In the genomic region with DNA sequence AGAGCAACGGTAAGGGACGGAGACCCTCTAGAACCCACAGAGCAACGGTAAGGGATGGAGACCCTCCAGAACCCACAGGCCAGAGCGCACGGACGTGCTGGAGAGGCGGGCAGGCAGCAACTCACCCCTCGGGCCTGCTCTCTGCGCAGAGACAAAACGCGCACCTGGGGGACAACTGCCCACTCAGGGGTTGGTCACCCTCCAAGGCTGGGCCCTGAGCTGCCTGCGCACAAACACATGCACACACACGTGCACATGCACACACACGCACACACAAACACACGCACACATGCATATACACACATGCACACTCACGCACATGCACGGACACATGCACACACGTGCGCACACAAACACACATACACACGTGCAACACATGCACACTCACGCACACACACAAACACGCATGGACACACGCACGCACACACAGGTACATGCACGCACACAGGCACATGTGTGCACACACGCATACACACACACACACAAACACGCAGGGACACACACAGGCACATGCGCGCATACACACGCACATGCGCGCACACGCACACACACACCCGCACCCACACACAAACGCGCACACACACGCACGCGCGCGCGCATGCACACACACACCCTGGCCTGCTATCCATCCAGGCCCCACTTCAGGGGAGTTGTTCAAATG, we compare ENCODE assay signal across 21 cellular contexts.
DNase-seq lines count a peak whose midpoint lies in the region; ATAC-seq, FAIRE-seq and TF ChIP-seq lines count a peak whose summit lies in the region.
"Had no signal": no experiment of that assay in that cellular context is flagged by ENCODE, and none has a peak within 500 bp of the region (broad histone marks: within the 10 kb centered on the region; RNA-seq: fewer than 3 reads in every experiment).

No MANE protein-coding gene starts in this region.

- peak overlapping the region; percentile 99; the same call in 1 of the 2 replicates for H2BK12ac ChIP-seq in H1 (ENCODE audit: low read depth, low read length)

- peaks cover 16% of the 10 kb centered on the region for H3K79me1 ChIP-seq in H1 (ENCODE audit: low read depth, low read length)

- H3K9ac ChIP-seq in H1 (replicated peaks in 1 of 4; ENCODE audit: extremely low read depth in 1 of 4, low read depth in 3 of 4, low read length in 3 of 4), result no peak overlapping the region; a peak in 1 of 7 replicates

- peaks cover 3% of the 10 kb centered on the region for H3K23me2 ChIP-seq in H1 (ENCODE audit: low read depth, low read length)

- peaks cover 13% of the 10 kb centered on the region for H3K4me1 ChIP-seq in CD4-positive, CD25-positive, alpha-beta regulatory T cell (ENCODE audit: control insufficient read depth, insufficient read depth, low read length, poor library complexity, severe bottlenecking)
- H3K4me1 ChIP-seq in GM23338 (ENCODE audit: insufficient read depth), result no peaks in the 10 kb centered on the region
- H3K4me1 ChIP-seq in H1 (replicated peaks in 1 of 4; ENCODE audit: control insufficient read depth in 3 of 4, insufficient read depth in 4 of 4, low read length in 3 of 4), result peaks cover 0 to 9% (median 0%) of the 10 kb centered on the region in 4 experiments; a peak in 5 of 7 replicates

- WGBS in H1 (ENCODE audit: extremely low coverage in 1 of 2, insufficient coverage in 1 of 2, insufficient read length in 1 of 2, insufficient replicate concordance in 2 of 2, low coverage in 1 of 2, low lambda C conversion rate in 2 of 2, missing lambda C conversion rate in 1 of 2), 2 experiments, result 92% methylated on average over 42 of the region's 42 CpGs; no CpG with 5 or more reads in 1 of the 2 experiments

- H2AK5ac ChIP-seq in H1 (ENCODE audit: low read depth, low read length), result peak overlapping the region; percentile 96

- H2BK120ac ChIP-seq in H1 (replicated peaks; ENCODE audit: low read depth, low read length), result no peak overlapping the region

- H2BK15ac ChIP-seq in H1 (ENCODE audit: low read length), result peak overlapping the region; percentile 97

- no peaks in the 10 kb centered on the region for H3K9me3 ChIP-seq in CD4-positive, CD25-positive, alpha-beta regulatory T cell (ENCODE audit: control insufficient read depth in 2 of 2, low read length in 2 of 2)
- H3K9me3 ChIP-seq in H1 (ENCODE audit: insufficient read depth in 2 of 2, low read depth in 1 of 2, low read length in 1 of 2), result no peaks in the 10 kb centered on the region; a peak in 1 of 4 replicates
- H3K9me3 ChIP-seq: ascending aorta, esophagus muscularis mucosa, tibial artery had no signal

- H3K4ac ChIP-seq in H1 (replicated peaks; ENCODE audit: insufficient read length, low read depth, low read length), result peak overlapping the region; percentile 86

- no peak for TF ChIP-seq EP300 in H1 (IDR thresholded peaks at IDR 0.05; ENCODE audit: borderline replicate concordance in 1 of 2, low read depth in 2 of 2, low read length in 2 of 2)

- H3F3A ChIP-seq in GM23338 (replicated peaks; ENCODE audit: low read depth), result no peaks in the 10 kb centered on the region

- H3K23ac ChIP-seq in H1 (ENCODE audit: insufficient read length), result no peak overlapping the region

- intact Hi-C loops in posterior vena cava (cut with DNase I), result no loop called here

- CTCF ChIA-PET in H1 (lab: Charles Lee; ENCODE audit: partially characterized antibody), result interaction anchor here (1.0 to 1.3 kb wide), 4 partner anchors 14 to 272 kb away, joined by 3 read pairs; no protein-coding TSS in a partner anchor

- TF ChIP-seq POLR2A in H1 (IDR thresholded peaks at IDR 0.05; ENCODE audit: control extremely low read depth in 1 of 2, low read depth in 2 of 2, low read length in 2 of 2), result no peak

- no peak overlapping the region for H3K4me3 ChIP-seq in CD4-positive, CD25-positive, alpha-beta regulatory T cell (ENCODE audit: low read depth, low read length)
- no peak overlapping the region for H3K4me3 ChIP-seq in GM23338
- no peak overlapping the region for H3K4me3 ChIP-seq in H1 (ENCODE audit: extremely low read depth in 1 of 4, insufficient read depth in 2 of 4, low read depth in 3 of 4, low read length in 4 of 4)
- H3K4me3 ChIP-seq: ascending aorta, esophagus muscularis mucosa, tibial artery had no signal

- POLR2A ChIA-PET in H1 (lab: Charles Lee; ENCODE audit: partially characterized antibody), result interaction anchor here (1.6 kb wide), 1 partner anchor 24 kb away, joined by 4 read pairs; no protein-coding TSS in a partner anchor

- 0 out of 2 replicates have a peak overlapping the region, but pooled peaks have one; percentile 3 for H2BK20ac ChIP-seq in H1 (ENCODE audit: low read length)

- peak overlapping the region; percentile 68 for H3K18ac ChIP-seq in H1 (ENCODE audit: extremely low read depth, low read length)

- H3K79me2 ChIP-seq in GM23338 (replicated peaks; ENCODE audit: insufficient read depth) (peaks cover 11% of the 10 kb centered on the region; the same call in 1 of the 2 replicates), H1 (ENCODE audit: control insufficient read depth in 1 of 2, insufficient read depth in 2 of 2, low read length in 2 of 2) (peaks cover 0 to 14% of the 10 kb centered on the region in 2 experiments; a peak in 2 of 4 replicates)

- no peak for TF ChIP-seq CTCF in GM23338 (conservative IDR thresholded peaks at IDR 0.05; ENCODE audit: low read depth in 2 of 2)
- no peak for TF ChIP-seq CTCF in H1 (IDR thresholded peaks at IDR 0.05; ENCODE audit: control extremely low read depth in 1 of 3, insufficient read depth in 1 of 3, low read depth in 1 of 3, low read length in 3 of 3)
- TF ChIP-seq CTCF in nephron progenitor cell (IDR thresholded peaks at IDR 0.05), result no peak

- peak overlapping the region; percentile 7 to 83 (median 36) for H3K27ac Mint-ChIP-seq in CD4-positive, CD25-positive, alpha-beta regulatory T cell
- H3K27ac Mint-ChIP-seq in GM23338 (peak overlapping the region; percentile 55), nephron progenitor cell (peak overlapping the region; percentile 11)
- H3K27ac Mint-ChIP-seq: dendritic cell treated with granulocyte-macrophage colony-stimulating factor and Interleukin-4, amounts not matched to agents 40 ng/mL and 50 ng/mL, for 4 days had no signal

- no peak for FAIRE-seq in H1 (lab: Jason Lieb, UNC)

- peaks cover 4 to 33% (median 10%) of the 10 kb centered on the region in 4 donors for H3K4me1 Mint-ChIP-seq in CD4-positive, CD25-positive, alpha-beta regulatory T cell
- peaks cover 12% of the 10 kb centered on the region for H3K4me1 Mint-ChIP-seq in GM23338
- peaks cover 39% of the 10 kb centered on the region for H3K4me1 Mint-ChIP-seq in nephron progenitor cell

- H3K4me2 ChIP-seq in GM23338 (no peak overlapping the region), H1 (ENCODE audit: insufficient read depth in 1 of 2, low read depth in 2 of 2, low read length in 2 of 2) (no peak overlapping the region)

- no peaks in the 10 kb centered on the region for H3K9me2 ChIP-seq in GM23338 (ENCODE audit: insufficient read depth)

- H3K14ac ChIP-seq in H1 (ENCODE audit: insufficient read length), result no peak overlapping the region

- H3K4me3 Mint-ChIP-seq in CD4-positive, CD25-positive, alpha-beta regulatory T cell, result peak overlapping the region in 1 of 4 donors; percentile 11
- no peak overlapping the region for H3K4me3 Mint-ChIP-seq in GM23338
- no peak overlapping the region for H3K4me3 Mint-ChIP-seq in nephron progenitor cell
- H3K4me3 Mint-ChIP-seq: dendritic cell treated with granulocyte-macrophage colony-stimulating factor and Interleukin-4, amounts not matched to agents 40 ng/mL and 50 ng/mL, for 4 days had no signal

- peak overlapping the region; percentile 95 for H2BK5ac ChIP-seq in H1 (ENCODE audit: low read depth, low read length)

- no peak overlapping the region for H4K5ac ChIP-seq in H1 (ENCODE audit: insufficient read length, low read depth, low read length)

- peaks cover 43% of the 10 kb centered on the region for H3K36me3 Mint-ChIP-seq in CD4-positive, CD25-positive, alpha-beta regulatory T cell
- H3K36me3 Mint-ChIP-seq in GM23338 (ENCODE audit: low read depth) (peaks cover 58% of the 10 kb centered on the region), nephron progenitor cell (ENCODE audit: low read depth) (peaks cover 46% of the 10 kb centered on the region)

- peak overlapping the region; percentile 69 for H4K91ac ChIP-seq in H1 (replicated peaks; ENCODE audit: insufficient read length, low read length)

- H3K36me3 ChIP-seq in CD4-positive, CD25-positive, alpha-beta regulatory T cell (ENCODE audit: control insufficient read depth, insufficient read depth, low read length), result peaks cover 12% of the 10 kb centered on the region
- H3K36me3 ChIP-seq in GM23338 (ENCODE audit: insufficient read depth), result peaks cover 5% of the 10 kb centered on the region
- H3K36me3 ChIP-seq in H1 (ENCODE audit: control insufficient read depth in 2 of 4, insufficient read depth in 4 of 4, low read length in 3 of 4), result peaks cover 0 to 20% (median 10%) of the 10 kb centered on the region in 4 experiments; a peak in 5 of 8 replicates

- H3K27ac ChIP-seq in CD4-positive, CD25-positive, alpha-beta regulatory T cell (ENCODE audit: insufficient read depth, low read length, poor library complexity, severe bottlenecking), result no peak overlapping the region
- H3K27ac ChIP-seq in GM23338 (ENCODE audit: low read depth) (peak overlapping the region; percentile 14; the same call in 1 of the 2 replicates), H1 (ENCODE audit: low read depth, low read length) (0 out of 2 replicates have a peak overlapping the region, but pooled peaks have one; percentile 29)
- H3K27ac ChIP-seq: ascending aorta, HL-60, tibial artery had no signal

- no peak for ATAC-seq in CD4-positive, CD25-positive, alpha-beta regulatory T cell (ENCODE audit: low read depth in 2 of 2)
- no peak for ATAC-seq in GM23338
- no peak for ATAC-seq in GM21360 (IDR thresholded peaks at IDR 0.05; ENCODE audit: unreplicated experiment)
- no peak for ATAC-seq in GM18861 (IDR thresholded peaks at IDR 0.05; ENCODE audit: unreplicated experiment)

- DNase-seq in CD4-positive, CD25-positive, alpha-beta regulatory T cell, result no peak
- no peak for DNase-seq in GM23338 (ENCODE audit: low spot score)
- no peak for DNase-seq in H1 (ENCODE audit: low read depth in 1 of 2, low spot score in 2 of 2)
- no peak for DNase-seq in nephron progenitor cell
- no peak for DNase-seq in NCI-H1417 (lab: John Stamatoyannopoulos, UW)
- no peak for DNase-seq in posterior vena cava (ENCODE audit: low spot score)
- DNase-seq: activated gamma-delta T cell; C1 segment of cervical spinal cord; DMS79; immature natural killer cell; KBM-7; NCI-H524 treated with DMSO at 0.1 percent for 48 hours; stimulated activated CD4-positive, alpha-beta T cell treated with anti-CD3 and anti-CD28 coated beads, Interleukin-4, amount 100 ng/mL, for 1 hour; SW 1271; tibial artery had no signal

- H3K56ac ChIP-seq in H1 (replicated peaks; ENCODE audit: insufficient read length, low read depth, low read length), result no peak overlapping the region

- H4K8ac ChIP-seq in H1 (ENCODE audit: extremely low read depth, insufficient read depth, low read length), result peak overlapping the region; percentile 64; the same call in 1 of the 2 replicates

- no peak overlapping the region for H2AFZ ChIP-seq in GM23338
- no peak overlapping the region for H2AFZ ChIP-seq in H1 (ENCODE audit: low read length)

- H3K27me3 Mint-ChIP-seq in CD4-positive, CD25-positive, alpha-beta regulatory T cell, result no peaks in the 10 kb centered on the region
- H3K27me3 Mint-ChIP-seq in GM23338 (ENCODE audit: insufficient read depth, low read depth, poor library complexity), result peaks cover 11% of the 10 kb centered on the region
- peaks cover 4% of the 10 kb centered on the region for H3K27me3 Mint-ChIP-seq in nephron progenitor cell (ENCODE audit: low read depth, poor library complexity)
- H3K27me3 Mint-ChIP-seq: dendritic cell treated with granulocyte-macrophage colony-stimulating factor and Interleukin-4, amounts not matched to agents 40 ng/mL and 50 ng/mL, for 4 days had no signal

- peaks cover 0 to 1% (median 0%) of the 10 kb centered on the region in 7 donors for H3K9me3 Mint-ChIP-seq in CD4-positive, CD25-positive, alpha-beta regulatory T cell
- peaks cover 7% of the 10 kb centered on the region for H3K9me3 Mint-ChIP-seq in GM23338
- peaks cover 10% of the 10 kb centered on the region for H3K9me3 Mint-ChIP-seq in nephron progenitor cell
- H3K9me3 Mint-ChIP-seq: immature natural killer cell had no signal

- no peak for TF ChIP-seq RAD21 in H1 (IDR thresholded peaks at IDR 0.05 in 1 of 2, conservative IDR thresholded peaks at IDR 0.05 in 1 of 2; ENCODE audit: low read depth in 2 of 2, low read length in 2 of 2)

- no peaks in the 10 kb centered on the region for H3K27me3 ChIP-seq in CD4-positive, CD25-positive, alpha-beta regulatory T cell (ENCODE audit: control insufficient read depth, insufficient read depth, low read length)
- no peaks in the 10 kb centered on the region for H3K27me3 ChIP-seq in GM23338 (ENCODE audit: insufficient read depth)
- H3K27me3 ChIP-seq in H1 (replicated peaks in 1 of 4; ENCODE audit: control insufficient read depth in 3 of 4, extremely low read depth in 1 of 4, insufficient read depth in 3 of 4, low read length in 3 of 4), result no peaks in the 10 kb centered on the region
- H3K27me3 ChIP-seq: ascending aorta, esophagus muscularis mucosa, tibial artery had no signal

- H4K20me1 ChIP-seq in GM23338 (replicated peaks; ENCODE audit: insufficient read depth) (peaks cover 10% of the 10 kb centered on the region; the same call in 1 of the 2 replicates), H1 (replicated peaks in 1 of 2; ENCODE audit: control insufficient read depth in 1 of 2, insufficient read depth in 2 of 2, low read length in 2 of 2) (peaks cover 13 to 25% of the 10 kb centered on the region in 2 experiments)
